8 cellular contexts compared by ENCODE assay signal in genomic region chrX:129930941-129931410, GRCh38. TPM values are rescaled to one million over a fixed set of nuclear protein-coding genes. Genes with fewer than 3 reads are reported as not detected.
DNase-seq lines count a peak whose midpoint lies in the region; ATAC-seq, FAIRE-seq and TF ChIP-seq lines count a peak whose summit lies in the region.

No MANE protein-coding gene starts in this region.

- peak overlapping the region; percentile 63 for H3K27ac ChIP-seq in BLaER1
- no peak overlapping the region for H3K27ac ChIP-seq in keratinocyte (ENCODE audit: control insufficient read depth, insufficient read depth, low read length)
- peak overlapping the region; percentile 88 to 93 for H3K27ac ChIP-seq in tibial artery

- peak overlapping the region; percentile 27 for H3K27ac Mint-ChIP-seq in activated naive CD8-positive, alpha-beta T cell treated with anti-CD3 and anti-CD28 coated beads, Interleukin-2, amount 50 U/mL, for 24 hours

- peaks cover 7% of the 10 kb centered on the region for H3K4me1 Mint-ChIP-seq in activated naive CD8-positive, alpha-beta T cell treated with anti-CD3 and anti-CD28 coated beads, Interleukin-2, amount 50 U/mL, for 24 hours

- H3K4me2 ChIP-seq in BLaER1 (peak overlapping the region; percentile 61), keratinocyte (ENCODE audit: control insufficient read depth, extremely low read depth, insufficient read depth, low read depth, low read length) (peak overlapping the region; percentile 40)

- peaks cover 30% of the 10 kb centered on the region for H3K36me3 ChIP-seq in BLaER1
- peaks cover 19% of the 10 kb centered on the region for H3K36me3 ChIP-seq in H7 (replicated peaks; ENCODE audit: control insufficient read depth, insufficient read depth, low read length)
- peaks cover 0 to 7% of the 10 kb centered on the region in 2 experiments for H3K36me3 ChIP-seq in keratinocyte (ENCODE audit: control insufficient read depth in 2 of 2, extremely low read depth in 1 of 2, insufficient read depth in 2 of 2, low read length in 2 of 2)
- peaks cover 0 to 13% (median 5%) of the 10 kb centered on the region in 3 donors for H3K36me3 ChIP-seq in tibial artery

- H3K27me3 ChIP-seq in BLaER1 (peaks cover 53% of the 10 kb centered on the region), H7 (ENCODE audit: control insufficient read depth, insufficient read depth, low read length) (peaks cover 36% of the 10 kb centered on the region), keratinocyte (ENCODE audit: control insufficient read depth, extremely low read depth, insufficient read depth, low read length) (peaks cover 14% of the 10 kb centered on the region), tibial artery (no peaks in the 10 kb centered on the region)

- H4K20me1 ChIP-seq in BLaER1 = no peaks in the 10 kb centered on the region
- no peaks in the 10 kb centered on the region for H4K20me1 ChIP-seq in keratinocyte (ENCODE audit: control insufficient read depth, extremely low read depth, insufficient read depth, low read length)

- H2AFZ ChIP-seq in keratinocyte (ENCODE audit: control insufficient read depth, low read length) = no peak overlapping the region

- no peak for TF ChIP-seq CTCF in keratinocyte (optimal IDR thresholded peaks at IDR 0.05 in 1 of 3, IDR thresholded peaks at IDR 0.05 in 1 of 3, conservative IDR thresholded peaks at IDR 0.05 in 1 of 3; ENCODE audit: extremely low read depth in 1 of 3, insufficient read depth in 2 of 3, low read length in 3 of 3)
- TF ChIP-seq CTCF in tibial artery (IDR thresholded peaks at IDR 0.05) = no peak

- H3K9ac ChIP-seq in BLaER1 (peak overlapping the region; percentile 38; the same call in 1 of the 2 replicates), keratinocyte (ENCODE audit: control insufficient read depth, extremely low read depth, insufficient read depth, low read length) (peak overlapping the region; percentile 31)

- DNase-seq in H7 = peak; percentile 87
- DNase-seq in activated naive CD8-positive, alpha-beta T cell treated with anti-CD3 and anti-CD28 coated beads, Interleukin-2, amount 50 U/mL, for 24 hours = no peak
- DNase-seq in keratinocyte (ENCODE audit: low read depth, low spot score) = no peak
- no peak for DNase-seq in tibial artery
- DNase-seq in NCI-H2227 (lab: John Stamatoyannopoulos, UW; ENCODE audit: unreplicated experiment) = no peak
- no peak for DNase-seq in NCI-H2171 treated with DMSO at 0.1 percent for 48 hours (lab: John Stamatoyannopoulos, UW)

- no peak for FAIRE-seq in keratinocyte (lab: Jason Lieb, UNC)

- dilution Hi-C loops in keratinocyte (cut with MboI; ENCODE audit: extremely low pct_ligation_motif_present, low sequenced_read_pairs) = no loop called here

- H3K4me1 ChIP-seq in BLaER1 = no peaks in the 10 kb centered on the region
- no peaks in the 10 kb centered on the region for H3K4me1 ChIP-seq in keratinocyte (ENCODE audit: control insufficient read depth, extremely low read depth, insufficient read depth, low read length)
- H3K4me1 ChIP-seq in tibial artery = no peaks in the 10 kb centered on the region

- H3K9me3 ChIP-seq in BLaER1 = peaks cover 8% of the 10 kb centered on the region
- H3K9me3 ChIP-seq in keratinocyte (ENCODE audit: control insufficient read depth, low read depth, low read length) = no peaks in the 10 kb centered on the region
- no peaks in the 10 kb centered on the region for H3K9me3 ChIP-seq in tibial artery

- no peak for ATAC-seq in activated naive CD8-positive, alpha-beta T cell treated with anti-CD3 and anti-CD28 coated beads, Interleukin-2, amount 50 U/mL, for 24 hours
- no peak for ATAC-seq in HG02763 (IDR thresholded peaks at IDR 0.05; ENCODE audit: unreplicated experiment)

- H3K9me3 Mint-ChIP-seq in activated naive CD8-positive, alpha-beta T cell treated with anti-CD3 and anti-CD28 coated beads, Interleukin-2, amount 50 U/mL, for 24 hours = no peaks in the 10 kb centered on the region

- H3K9me1 ChIP-seq in keratinocyte (ENCODE audit: control insufficient read depth, extremely low read depth, insufficient read depth, low read length) = no peaks in the 10 kb centered on the region

- intact Hi-C loops in tibial artery (cut with DNase I; ENCODE audit: low total_unique reads) = loop anchor here (10.0 kb wide), 1 partner anchor 94 kb away; no protein-coding TSS in a partner anchor

- H3K79me2 ChIP-seq in keratinocyte (ENCODE audit: control insufficient read depth, insufficient read depth, low read length) = no peaks in the 10 kb centered on the region

- peaks cover 15% of the 10 kb centered on the region for H3K36me3 Mint-ChIP-seq in activated naive CD8-positive, alpha-beta T cell treated with anti-CD3 and anti-CD28 coated beads, Interleukin-2, amount 50 U/mL, for 24 hours (ENCODE audit: low read depth)

- H3K27me3 Mint-ChIP-seq in activated naive CD8-positive, alpha-beta T cell treated with anti-CD3 and anti-CD28 coated beads, Interleukin-2, amount 50 U/mL, for 24 hours = peaks cover 6% of the 10 kb centered on the region

- H3K4me3 Mint-ChIP-seq in activated naive CD8-positive, alpha-beta T cell treated with anti-CD3 and anti-CD28 coated beads, Interleukin-2, amount 50 U/mL, for 24 hours = peak overlapping the region; percentile 72

- H3K4me3 ChIP-seq in BLaER1 (peak overlapping the region; percentile 69), H7 (ENCODE audit: insufficient read depth, low read depth, low read length) (peak overlapping the region; percentile 78), keratinocyte (ENCODE audit: control insufficient read depth in 2 of 3, extremely low read depth in 1 of 3, insufficient read depth in 2 of 3, low read depth in 1 of 3, low read length in 3 of 3) (peak overlapping the region in 2 of 3 experiments; percentile 17 to 48), tibial artery (peak overlapping the region; percentile 66 to 70)

RNA-seq across cellular contexts. Expression of gene UTP14A, which starts 25.0 kb away (rescaled TPM):
- total RNA-seq in H7 (2014; rRNA removed; shearing (Covaris generic)) = 16.2 and 16.3 TPM in 2 replicates
- polyA plus RNA-seq in keratinocyte = 18.3 to 30.6 TPM (median 29.1 TPM) in 3 replicates
- polyA plus RNA-seq in keratinocyte (2011; ENCODE audit: low read depth) = 21.8 TPM
- 22.4 and 24.8 TPM in 2 replicates for polyA plus RNA-seq in keratinocyte (2011; cell fraction: cytosol; rRNA removed)
- polyA plus RNA-seq in keratinocyte (2011; cell fraction: nucleus; rRNA removed) = 23.7 and 32.5 TPM in 2 replicates
- 11.9 and 28.0 TPM in 2 replicates for polyA plus RNA-seq in keratinocyte (2012; ENCODE audit: low replicate concordance)
- 4.4 to 16.2 TPM (median 7.5 TPM) in 3 replicates for polyA minus RNA-seq in keratinocyte
- 13.2 TPM for polyA minus RNA-seq in keratinocyte (2011; cell fraction: cytosol; rRNA and poly(A)+ RNA removed)
- 6.6 and 13.0 TPM in 2 replicates for polyA minus RNA-seq in keratinocyte (2011; cell fraction: nucleus; rRNA and poly(A)+ RNA removed)

RNA-seq across cellular contexts. Expression of gene BCORL1, which starts 51.5 kb away (rescaled TPM):
- 2.4 and 2.5 TPM in 2 replicates for total RNA-seq in H7 (2014; rRNA removed; shearing (Covaris generic))
- polyA plus RNA-seq in keratinocyte = 0.41 to 1.2 TPM (median 0.54 TPM) in 3 replicates
- polyA plus RNA-seq in keratinocyte (2011; ENCODE audit: low read depth) = 2.3 TPM
- polyA plus RNA-seq in keratinocyte (2011; cell fraction: cytosol; rRNA removed) = 0.69 and 1.2 TPM in 2 replicates
- 5.5 and 7.2 TPM in 2 replicates for polyA plus RNA-seq in keratinocyte (2011; cell fraction: nucleus; rRNA removed)
- polyA plus RNA-seq in keratinocyte (2012; ENCODE audit: low replicate concordance) = 2.5 and 3.5 TPM in 2 replicates
- polyA minus RNA-seq in keratinocyte = 1.7 to 8.2 TPM (median 1.9 TPM) in 3 replicates
- polyA minus RNA-seq in keratinocyte (2011; cell fraction: cytosol; rRNA and poly(A)+ RNA removed) = 2.5 TPM
- 3.8 and 7.0 TPM in 2 replicates for polyA minus RNA-seq in keratinocyte (2011; cell fraction: nucleus; rRNA and poly(A)+ RNA removed)
